In the genomic region with DNA sequence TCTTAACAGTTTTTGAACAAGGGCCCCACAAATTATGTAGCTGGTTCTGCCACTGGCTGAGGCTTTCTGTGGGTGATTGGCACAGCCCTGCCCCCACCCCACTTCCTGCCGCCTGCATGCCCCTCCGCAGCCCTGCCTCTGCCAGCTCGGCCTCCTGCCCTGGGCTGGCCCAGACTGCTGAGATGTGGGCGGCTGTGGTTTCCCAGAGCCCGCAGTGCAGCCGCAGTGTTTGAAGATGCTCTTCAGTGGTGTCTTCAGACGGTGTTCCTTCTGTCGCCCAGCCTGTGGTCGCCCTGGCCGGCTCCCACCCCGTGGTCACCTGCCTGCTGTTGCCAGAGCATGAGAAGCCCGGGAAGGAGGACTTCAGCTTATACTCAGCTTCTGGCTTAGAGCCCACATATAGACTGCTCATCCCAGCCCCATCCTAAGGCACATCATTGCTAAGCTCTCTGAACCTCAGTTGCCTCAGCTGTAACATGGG, we compare ENCODE assay signal across 8 cellular contexts.
DNase-seq lines count a peak whose midpoint lies in the region; ATAC-seq and TF ChIP-seq lines count a peak whose summit lies in the region.

No MANE protein-coding gene starts in this region.

- no peaks in the 10 kb centered on the region for H3K79me2 ChIP-seq in osteoblast (ENCODE audit: insufficient read depth, low read length)

- H4K20me1 ChIP-seq in osteoblast (ENCODE audit: insufficient read depth, low read length) = no peaks in the 10 kb centered on the region

- CTCF ChIA-PET in Panc1 (lab: Charles Lee) = interaction anchor here (0.5 to 0.9 kb wide), 2 partner anchors 79 to 105 kb away, joined by 3 read pairs; no protein-coding TSS in a partner anchor

- H3K36me3 ChIP-seq in Panc1 (ENCODE audit: control insufficient read depth, insufficient read depth, low read length) (no peaks in the 10 kb centered on the region), osteoblast (ENCODE audit: insufficient read depth, low read length) (no peaks in the 10 kb centered on the region)

- H3K27me3 ChIP-seq in Panc1 (ENCODE audit: control insufficient read depth, insufficient read depth, low read length) (no peaks in the 10 kb centered on the region), osteoblast (ENCODE audit: insufficient read depth, low read length) (no peaks in the 10 kb centered on the region)

- POLR2A ChIA-PET in Panc1 (lab: Charles Lee) = no interaction called here

- no peaks in the 10 kb centered on the region for H3K9me3 ChIP-seq in Panc1 (ENCODE audit: control insufficient read depth, insufficient read depth, low read depth, low read length)
- no peaks in the 10 kb centered on the region for H3K9me3 ChIP-seq in osteoblast (ENCODE audit: low read depth, low read length)

- H3K4me3 ChIP-seq in Panc1 (ENCODE audit: low read depth in 2 of 2, low read length in 2 of 2) (no peak overlapping the region), osteoblast (ENCODE audit: insufficient read depth, low read length) (peak overlapping the region; percentile 34)

- intact Hi-C loops in Panc1 (cut with micrococcal nuclease; ENCODE audit: unreplicated experiment) = no loop called here

- DNase-seq in GF-D8 (lab: John Stamatoyannopoulos, UW) = peak; percentile 51
- no peak for DNase-seq in Panc1 (ENCODE audit: low read depth, low spot score)
- peak; percentile 27 for DNase-seq in activated gamma-delta T cell treated with anti-CD3 and anti-CD28 coated beads, Interleukin-2, amount 50 U/mL, for 16 hours (ENCODE audit: low read depth)
- peak; percentile 86 for DNase-seq in osteoblast (ENCODE audit: insufficient read length, low spot score, missing footprints)
- no peak for DNase-seq in NCI-H82 treated with DMSO at 0.1 percent for 48 hours (lab: John Stamatoyannopoulos, UW; ENCODE audit: unreplicated experiment)
- no peak for DNase-seq in NCI-H526 (lab: John Stamatoyannopoulos, UW)

- TF ChIP-seq CTCF in Panc1 (IDR thresholded peaks at IDR 0.05) (no peak), osteoblast (IDR thresholded peaks at IDR 0.05; ENCODE audit: extremely low read depth, low read depth, low read length) (no peak)

- H3K4me1 ChIP-seq in Panc1 (ENCODE audit: control insufficient read depth, insufficient read depth, low read length) = peaks cover 16% of the 10 kb centered on the region
- peaks cover 40% of the 10 kb centered on the region for H3K4me1 ChIP-seq in osteoblast (ENCODE audit: insufficient read depth, low read length)

- H3K4me2 ChIP-seq in osteoblast (ENCODE audit: insufficient read depth, low read length) = peak overlapping the region; percentile 61

- ATAC-seq in Panc1 (no peak), GM19452 (IDR thresholded peaks at IDR 0.05; ENCODE audit: unreplicated experiment) (no peak), GM18861 (IDR thresholded peaks at IDR 0.05; ENCODE audit: unreplicated experiment) (no peak)

- H2AFZ ChIP-seq in osteoblast (ENCODE audit: low read length) = peak overlapping the region; percentile 63

- H3K27ac ChIP-seq in Panc1 (ENCODE audit: low read length) (peak overlapping the region; percentile 66; the same call in 1 of the 2 replicates), osteoblast (ENCODE audit: low read depth, low read length) (peak overlapping the region; percentile 68)

- in situ Hi-C loops in Panc1 (cut with HindIII; ENCODE audit: low pct_unique_long_range_greater_than_20kb, low sequenced_read_pairs) = no loop called here

- no TSS peak for BruUV-seq in Panc1 (replicated peaks; lab: Mats Ljungman, UMichigan)

Comparison
In these comparisons a context has a peak if more than half of its experiments do, and no peak if none do; other contexts are left out.
1. DNase-seq: peak in GF-D8 (single experiment), activated gamma-delta T cell treated with anti-CD3 and anti-CD28 coated beads, Interleukin-2, amount 50 U/mL, for 16 hours (single experiment) and osteoblast (single experiment); none in Panc1 (single experiment), NCI-H82 treated with DMSO at 0.1 percent for 48 hours (single experiment) and NCI-H526 (0 of 2).